In genomic region chr11:111540921-111541208, GRCh38 we compare ENCODE assay signal across 9 cellular contexts. TPM values are rescaled to one million over a fixed set of nuclear protein-coding genes. Genes with fewer than 3 reads are reported as not detected.
A peak's percentile ranks its signal among the peaks of the same experiment; 100 is the strongest.
DNase-seq lines count a peak whose midpoint lies in the region; ATAC-seq and TF ChIP-seq lines count a peak whose summit lies in the region.
"Had no signal": no experiment of that assay in that cellular context is flagged by ENCODE, and none has a peak within 500 bp of the region (broad histone marks: within the 10 kb centered on the region; RNA-seq: fewer than 3 reads in every experiment).

No MANE protein-coding gene starts in this region.

- TF ChIP-seq CTCF in brain (conservative IDR thresholded peaks at IDR 0.05) (no peak), kidney epithelial cell (IDR thresholded peaks at IDR 0.05; ENCODE audit: insufficient read depth, low read length, poor library complexity, severe bottlenecking) (no peak)

- under 1% methylated on average over 22 of the region's 22 CpGs for WGBS in HUES64

- H3K27me3 ChIP-seq in HUES64 (ENCODE audit: insufficient read depth, low read length) (peaks cover 65% of the 10 kb centered on the region), kidney epithelial cell (ENCODE audit: control insufficient read depth, insufficient read depth, low read length) (no peaks in the 10 kb centered on the region)

- peaks cover 14% of the 10 kb centered on the region; the same call in 1 of the 2 replicates for H3K4me1 ChIP-seq in HUES64 (ENCODE audit: insufficient read depth, low read length)

- H3K36me3 ChIP-seq in HUES64 (ENCODE audit: insufficient read depth, low read length) (no peaks in the 10 kb centered on the region), kidney epithelial cell (ENCODE audit: control insufficient read depth, insufficient read depth, low read length) (no peaks in the 10 kb centered on the region)
- H3K36me3 ChIP-seq: WERI-Rb-1 had no signal

- H3K4me1 Mint-ChIP-seq in brain, result peaks cover 12% of the 10 kb centered on the region
- H3K4me1 Mint-ChIP-seq in stimulated activated memory B cell treated with anti-CD40 and anti-IgM and Interleukin-4, amounts not matched to agents 10 μg/mL and 1 μg/mL and 100 μg/mL, for 72 hours, result peaks cover 9% of the 10 kb centered on the region

- H3K27ac ChIP-seq in HUES64 (ENCODE audit: low read depth, low read length), result no peak overlapping the region

- peaks cover 0 to 12% (median 0%) of the 10 kb centered on the region in 5 experiments for H3K9me3 Mint-ChIP-seq in brain
- no peaks in the 10 kb centered on the region for H3K9me3 Mint-ChIP-seq in stimulated activated memory B cell treated with anti-CD40 and anti-IgM and Interleukin-4, amounts not matched to agents 10 μg/mL and 1 μg/mL and 100 μg/mL, for 72 hours

- ATAC-seq in stimulated activated memory B cell treated with anti-CD40 and anti-IgM and Interleukin-4, amounts not matched to agents 10 μg/mL and 1 μg/mL and 100 μg/mL, for 72 hours, result no peak
- ATAC-seq in HG03432 (IDR thresholded peaks at IDR 0.05; ENCODE audit: unreplicated experiment) (no peak), GM21367 (IDR thresholded peaks at IDR 0.05; ENCODE audit: unreplicated experiment) (no peak), GM21526 (IDR thresholded peaks at IDR 0.05; ENCODE audit: low FRiP score, unreplicated experiment) (no peak)

- H3K27me3 Mint-ChIP-seq in brain, result peaks cover 88% of the 10 kb centered on the region
- H3K27me3 Mint-ChIP-seq in stimulated activated memory B cell treated with anti-CD40 and anti-IgM and Interleukin-4, amounts not matched to agents 10 μg/mL and 1 μg/mL and 100 μg/mL, for 72 hours, result peaks cover 88% of the 10 kb centered on the region

- H3K4me3 ChIP-seq in HUES64 (ENCODE audit: low read length) (peak overlapping the region; percentile 67), kidney epithelial cell (ENCODE audit: low read depth, low read length) (peak overlapping the region; percentile 54)

- no peak for DNase-seq in kidney epithelial cell (ENCODE audit: low read depth)
- DNase-seq: WERI-Rb-1 had no signal

- H3K9me3 ChIP-seq in HUES64 (ENCODE audit: insufficient read depth, low read depth, low read length), result no peaks in the 10 kb centered on the region; the same call in 1 of the 2 replicates

- H3K27ac Mint-ChIP-seq in brain, result no peak overlapping the region
- no peak overlapping the region for H3K27ac Mint-ChIP-seq in stimulated activated memory B cell treated with anti-CD40 and anti-IgM and Interleukin-4, amounts not matched to agents 10 μg/mL and 1 μg/mL and 100 μg/mL, for 72 hours

- H3K4me3 Mint-ChIP-seq in brain, result peak overlapping the region; percentile 80 to 84 (median 81)
- H3K4me3 Mint-ChIP-seq in stimulated activated memory B cell treated with anti-CD40 and anti-IgM and Interleukin-4, amounts not matched to agents 10 μg/mL and 1 μg/mL and 100 μg/mL, for 72 hours, result peak overlapping the region; percentile 67

- no peak overlapping the region; the same call in 1 of the 2 replicates for H3K9ac ChIP-seq in HUES64 (ENCODE audit: low read depth, low read length)

- H3K36me3 Mint-ChIP-seq in brain, result no peaks in the 10 kb centered on the region
- H3K36me3 Mint-ChIP-seq in stimulated activated memory B cell treated with anti-CD40 and anti-IgM and Interleukin-4, amounts not matched to agents 10 μg/mL and 1 μg/mL and 100 μg/mL, for 72 hours, result no peaks in the 10 kb centered on the region

RNA-seq across cellular contexts. Expression of gene LAYN, which starts 0.3 kb away (rescaled TPM):
- 2.0 TPM for polyA plus RNA-seq in HUES64 (2013, experiment 1 of 2)
- polyA plus RNA-seq in HUES64 (2013, experiment 2 of 2), result 2.0 TPM
- 12.9 TPM for polyA plus RNA-seq in brain (ENCODE audit: insufficient read depth, low read depth, low replicate concordance)
- total RNA-seq in kidney epithelial cell, result 28.7 and 29.1 TPM in 2 replicates

RNA-seq across cellular contexts. Expression of gene HOATZ, which starts 26.3 kb away (rescaled TPM):
- not detected for polyA plus RNA-seq in HUES64 (2013, experiment 1 of 2)
- not detected for polyA plus RNA-seq in HUES64 (2013, experiment 2 of 2)
- polyA plus RNA-seq in brain (ENCODE audit: insufficient read depth, low read depth, low replicate concordance), result not detected
- total RNA-seq in kidney epithelial cell, result not detected in 2 replicates
- total RNA-seq: renal cortical epithelial cell had no signal

RNA-seq across cellular contexts. Expression of gene BTG4, which starts 28.7 kb away (rescaled TPM):
- polyA plus RNA-seq in HUES64 (2013, experiment 1 of 2), result not detected
- not detected for polyA plus RNA-seq in HUES64 (2013, experiment 2 of 2)
- polyA plus RNA-seq in brain (ENCODE audit: insufficient read depth, low read depth, low replicate concordance), result not detected
- 0.08 TPM in 1 of 2 replicates, not detected in the other for total RNA-seq in kidney epithelial cell
- total RNA-seq: renal cortical epithelial cell had no signal
